11 cellular contexts compared by ENCODE assay signal in genomic region chr4:132332932-132333722, GRCh38.
DNase-seq lines count a peak whose midpoint lies in the region; ATAC-seq and TF ChIP-seq lines count a peak whose summit lies in the region.
"Had no signal": no experiment of that assay in that cellular context is flagged by ENCODE, and none has a peak within 500 bp of the region (broad histone marks: within the 10 kb centered on the region; RNA-seq: fewer than 3 reads in every experiment).

No MANE protein-coding gene starts in this region.

- ATAC-seq in gastroesophageal sphincter, result no peak
- ATAC-seq: stimulated activated memory B cell treated with anti-CD40 and anti-IgM and Interleukin-4, amounts not matched to agents 10 μg/mL and 1 μg/mL and 100 μg/mL, for 72 hours; T-cell had no signal

- peak; percentile 47 for TF ChIP-seq CTCF in MM.1S (IDR thresholded peaks at IDR 0.05; ENCODE audit: low read length)
- peak; percentile 39 for TF ChIP-seq CTCF in astrocyte of the spinal cord (IDR thresholded peaks at IDR 0.05; ENCODE audit: low read depth, low read length)
- peak; percentile 12 for TF ChIP-seq CTCF in liver (IDR thresholded peaks at IDR 0.05; ENCODE audit: low read depth, low read length, missing input control)
- no peak for TF ChIP-seq CTCF in gastroesophageal sphincter (IDR thresholded peaks at IDR 0.05)

- H3K4me3 ChIP-seq in MM.1S (ENCODE audit: low read length), result no peak overlapping the region
- no peak overlapping the region for H3K4me3 ChIP-seq in astrocyte of the spinal cord (ENCODE audit: low read depth, low read length)
- H3K4me3 ChIP-seq in liver (ENCODE audit: low read depth in 1 of 3, low read length in 3 of 3), result no peak overlapping the region
- no peak overlapping the region for H3K4me3 ChIP-seq in gastroesophageal sphincter

- H3K9ac ChIP-seq in MM.1S (ENCODE audit: low read length) (no peak overlapping the region), liver (ENCODE audit: low read depth in 1 of 2, low read length in 2 of 2) (no peak overlapping the region)

- TF ChIP-seq POLR2A in gastroesophageal sphincter (IDR thresholded peaks at IDR 0.05), result no peak

- H3K4me2 ChIP-seq in MM.1S (ENCODE audit: low read depth, low read length), result peak overlapping the region; percentile 21; the same call in 1 of the 2 replicates

- TF ChIP-seq EP300 in gastroesophageal sphincter (IDR thresholded peaks at IDR 0.05), result no peak

- no peaks in the 10 kb centered on the region for H3K9me2 ChIP-seq in MM.1S (replicated peaks; ENCODE audit: insufficient read depth, low read length)

- TF ChIP-seq RAD21 in liver (IDR thresholded peaks at IDR 0.05), result peak in 1 of 2 donors; percentile 7

- H2AFZ ChIP-seq in MM.1S (ENCODE audit: low read length), result peak overlapping the region; percentile 15; the same call in 1 of the 2 replicates

- 70% methylated on average over 1 of the region's 1 CpG for WGBS in liver
- 57 to 92% methylated on average over 1 of the region's 1 CpG for WGBS in gastroesophageal sphincter (ENCODE audit: low coverage in 1 of 2), 2 donors

- peaks cover 28% of the 10 kb centered on the region for H3K4me1 ChIP-seq in MM.1S (ENCODE audit: low read length)
- H3K4me1 ChIP-seq in liver (ENCODE audit: control insufficient read depth in 4 of 4, insufficient read depth in 4 of 4, low read length in 3 of 4), result no peaks in the 10 kb centered on the region
- H3K4me1 ChIP-seq in gastroesophageal sphincter, result no peaks in the 10 kb centered on the region

- H3K27me3 ChIP-seq in MM.1S (replicated peaks; ENCODE audit: insufficient read depth, low read length), result no peaks in the 10 kb centered on the region
- no peaks in the 10 kb centered on the region for H3K27me3 ChIP-seq in liver (ENCODE audit: control insufficient read depth in 4 of 4, insufficient read depth in 4 of 4, low read length in 3 of 4)
- H3K27me3 ChIP-seq in gastroesophageal sphincter, result no peaks in the 10 kb centered on the region

- H3K9me3 ChIP-seq in MM.1S (replicated peaks; ENCODE audit: insufficient read depth, low read length), result no peaks in the 10 kb centered on the region
- no peaks in the 10 kb centered on the region for H3K9me3 ChIP-seq in liver (ENCODE audit: control insufficient read depth in 4 of 4, low read length in 3 of 4)
- H3K9me3 ChIP-seq in gastroesophageal sphincter, result no peaks in the 10 kb centered on the region

- no peaks in the 10 kb centered on the region for H3K36me3 ChIP-seq in MM.1S (replicated peaks; ENCODE audit: insufficient read depth, low read length)
- no peaks in the 10 kb centered on the region for H3K36me3 ChIP-seq in liver (ENCODE audit: control insufficient read depth in 4 of 4, insufficient read depth in 3 of 4, low read depth in 1 of 4, low read length in 3 of 4)
- no peaks in the 10 kb centered on the region for H3K36me3 ChIP-seq in gastroesophageal sphincter

- in situ Hi-C loops in astrocyte of the spinal cord (cut with HindIII; ENCODE audit: low sequenced_read_pairs), result no loop called here

- peak; percentile 3 for DNase-seq in EH (ENCODE audit: low read depth)
- DNase-seq in MM.1S, result peak; percentile 39
- peak; percentile 30 for DNase-seq in astrocyte of the spinal cord (ENCODE audit: low read depth, low spot score)
- DNase-seq in NCI-H187 treated with DMSO at 0.1 percent for 48 hours (lab: John Stamatoyannopoulos, UW), result no peak
- no peak for DNase-seq in NCI-H1092 treated with DMSO at 0.1 percent for 48 hours (lab: John Stamatoyannopoulos, UW)
- DNase-seq in MV-4-11 (lab: John Stamatoyannopoulos, UW), result no peak
- DNase-seq: NCI-H2107, T-cell had no signal

- H3F3A ChIP-seq in MM.1S (ENCODE audit: insufficient read depth, low read length), result no peaks in the 10 kb centered on the region

- H3K79me2 ChIP-seq in MM.1S (ENCODE audit: low read length), result no peaks in the 10 kb centered on the region

- H4K20me1 ChIP-seq in MM.1S (ENCODE audit: insufficient read depth, low read length), result no peaks in the 10 kb centered on the region

- H3K27ac ChIP-seq in MM.1S (ENCODE audit: low read length), result no peak overlapping the region; the same call in 1 of the 2 replicates
- H3K27ac ChIP-seq in liver (ENCODE audit: low read depth in 1 of 2, low read length in 2 of 2), result no peak overlapping the region
- no peak overlapping the region for H3K27ac ChIP-seq in gastroesophageal sphincter

TF ChIP-seq in liver, 16 proteins besides CTCF, POLR2A, EP300 and RAD21:
- TF ChIP-seq MAX (IDR thresholded peaks at IDR 0.05) (no peak), EGR1 (IDR thresholded peaks at IDR 0.05; ENCODE audit: low read depth in 2 of 2) (no peak), REST (IDR thresholded peaks at IDR 0.05) (no peak), FOXA1 (IDR thresholded peaks at IDR 0.05) (no peak), JUND (IDR thresholded peaks at IDR 0.05) (no peak), FOXA2 (IDR thresholded peaks at IDR 0.05) (no peak), GABPA (IDR thresholded peaks at IDR 0.05 in 1 of 2, conservative IDR thresholded peaks at IDR 0.05 in 1 of 2) (no peak), HNF4G (IDR thresholded peaks at IDR 0.05) (no peak), HNF4A (conservative IDR thresholded peaks at IDR 0.05) (no peak), TAF1 (conservative IDR thresholded peaks at IDR 0.05) (no peak), SP1 (IDR thresholded peaks at IDR 0.05) (no peak), YY1 (IDR thresholded peaks at IDR 0.05) (no peak), NR2F2 (IDR thresholded peaks at IDR 0.05) (no peak), RXRA (IDR thresholded peaks at IDR 0.05) (no peak)
- TF ChIP-seq, protein P1, sequence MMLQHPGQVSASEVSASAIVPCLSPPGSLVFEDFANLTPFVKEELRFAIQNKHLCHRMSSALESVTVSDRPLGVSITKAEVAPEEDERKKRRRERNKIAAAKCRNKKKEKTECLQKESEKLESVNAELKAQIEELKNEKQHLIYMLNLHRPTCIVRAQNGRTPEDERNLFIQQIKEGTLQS (IDR thresholded peaks at IDR 0.05), result no peak
- TF ChIP-seq, protein P2, sequence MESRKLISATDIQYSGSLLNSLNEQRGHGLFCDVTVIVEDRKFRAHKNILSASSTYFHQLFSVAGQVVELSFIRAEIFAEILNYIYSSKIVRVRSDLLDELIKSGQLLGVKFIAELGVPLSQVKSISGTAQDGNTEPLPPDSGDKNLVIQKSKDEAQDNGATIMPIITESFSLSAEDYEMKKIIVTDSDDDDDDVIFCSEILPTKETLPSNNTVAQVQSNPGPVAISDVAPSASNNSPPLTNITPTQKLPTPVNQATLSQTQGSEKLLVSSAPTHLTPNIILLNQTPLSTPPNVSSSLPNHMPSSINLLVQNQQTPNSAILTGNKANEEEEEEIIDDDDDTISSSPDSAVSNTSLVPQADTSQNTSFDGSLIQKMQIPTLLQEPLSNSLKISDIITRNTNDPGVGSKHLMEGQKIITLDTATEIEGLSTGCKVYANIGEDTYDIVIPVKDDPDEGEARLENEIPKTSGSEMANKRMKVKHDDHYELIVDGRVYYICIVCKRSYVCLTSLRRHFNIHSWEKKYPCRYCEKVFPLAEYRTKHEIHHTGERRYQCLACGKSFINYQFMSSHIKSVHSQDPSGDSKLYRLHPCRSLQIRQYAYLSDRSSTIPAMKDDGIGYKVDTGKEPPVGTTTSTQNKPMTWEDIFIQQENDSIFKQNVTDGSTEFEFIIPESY (IDR thresholded peaks at IDR 0.05), result no peak

Comparison
In these comparisons a context has a peak if more than half of its experiments do, and no peak if none do; other contexts are left out.
1. DNase-seq: peak in EH (single experiment), MM.1S (single experiment) and astrocyte of the spinal cord (single experiment); none in NCI-H187 treated with DMSO at 0.1 percent for 48 hours (single experiment), NCI-H1092 treated with DMSO at 0.1 percent for 48 hours (single experiment) and MV-4-11 (single experiment).
2. CTCF ChIP-seq: peak in MM.1S (single experiment), astrocyte of the spinal cord (single experiment) and liver (single experiment); none in gastroesophageal sphincter (0 of 4).